Comparison of ENCODE assay signal across 18 cellular contexts in genomic region chr11:10400856-10401255, GRCh38. TPM values are rescaled to one million over a fixed set of nuclear protein-coding genes. Genes with fewer than 3 reads are reported as not detected.
DNase-seq lines count a peak whose midpoint lies in the region; ATAC-seq, FAIRE-seq and TF ChIP-seq lines count a peak whose summit lies in the region.
"Had no signal": no experiment of that assay in that cellular context is flagged by ENCODE, and none has a peak within 500 bp of the region (broad histone marks: within the 10 kb centered on the region; RNA-seq: fewer than 3 reads in every experiment).

No MANE protein-coding gene starts in this region.

- H3K36me3 ChIP-seq in K562 (ENCODE audit: control insufficient read depth, insufficient read depth, low read length): no peaks in the 10 kb centered on the region
- no peaks in the 10 kb centered on the region for H3K36me3 ChIP-seq in right lobe of liver
- H3K36me3 ChIP-seq: upper lobe of left lung had no signal

- DNase-seq in GDM1 (lab: John Stamatoyannopoulos, UW): peak; percentile 15
- peak; percentile 77 for DNase-seq in M059J (ENCODE audit: low read depth)
- no peak for DNase-seq in K562 (ENCODE audit: extremely low read depth in 1 of 4, low spot score in 3 of 4)
- DNase-seq in right lobe of liver: no peak
- no peak for DNase-seq in RKO (ENCODE audit: low spot score)
- no peak for DNase-seq in NCI-H1105 (lab: John Stamatoyannopoulos, UW)
- DNase-seq in activated naive CD4-positive, alpha-beta T cell treated with Interleukin-2 at 50 U/mL for 16 hours: no peak
- DNase-seq: activated CD4-positive, alpha-beta T cell treated with anti-CD3 and anti-CD28 coated beads for 1 hour; activated CD8-positive, alpha-beta memory T cell treated with anti-CD3 and anti-CD28 coated beads, Interleukin-2, amount 50 U/mL, for 4 hours; activated naive CD4-positive, alpha-beta T cell; islet precursor cell; NCI-H2029; stimulated activated CD4-positive, alpha-beta T cell treated with anti-CD3 and anti-CD28 coated beads, Interleukin-15, amount 100 ng/mL, for 24 hours; T-helper 2 cell; upper lobe of left lung had no signal

- in situ Hi-C loops in K562 (cut with MboI): loop anchor here (10.0 kb wide), 1 partner anchor 254 kb away; no protein-coding TSS in a partner anchor

- H3K9ac ChIP-seq in K562 (ENCODE audit: insufficient read depth in 1 of 2, low read depth in 2 of 2, low read length in 2 of 2): no peak overlapping the region

- H3K4me3 ChIP-seq in K562 (no peak overlapping the region), right lobe of liver (no peak overlapping the region)
- H3K4me3 ChIP-seq: upper lobe of left lung had no signal

- CTCF ChIA-PET in K562 (lab: Yijun Ruan, JAX; ENCODE audit: low intra/inter-chr PET ratio): no interaction called here

- BruUV-seq in K562 (replicated peaks; lab: Mats Ljungman, UMichigan): no TSS peak

- no peak overlapping the region for H2AFZ ChIP-seq in K562 (ENCODE audit: low read depth, low read length)

- WGBS in K562 (ENCODE audit: insufficient coverage, low coverage, missing lambda C conversion rate): 0% methylated on average over 1 of the region's 1 CpG
- WGBS in right lobe of liver (ENCODE audit: insufficient coverage, low coverage, low lambda C conversion rate, missing lambda C conversion rate): 58% methylated on average over 1 of the region's 1 CpG

- intact Hi-C loops in K562 (cut with micrococcal nuclease) (no loop called here), right lobe of liver (cut with DNase I) (loop anchor here in 1 of 2 donors (10.0 kb wide), 1 partner anchor 334 kb away; no protein-coding TSS in a partner anchor)

- no peak for FAIRE-seq in K562 (lab: Jason Lieb, UNC)

- TF ChIP-seq EP300 in K562 (IDR thresholded peaks at IDR 0.05; ENCODE audit: low read length): no peak

- ATAC-seq in K562 (no peak), right lobe of liver (peak; percentile 33 to 52 (median 42)), HG02759 (IDR thresholded peaks at IDR 0.05; ENCODE audit: unreplicated experiment) (no peak)
- ATAC-seq: esophagus mucosa, Panc1 had no signal

- no peaks in the 10 kb centered on the region for H3K9me3 ChIP-seq in K562 (replicated peaks; ENCODE audit: control insufficient read depth, insufficient read depth, low read depth, low read length)
- no peaks in the 10 kb centered on the region for H3K9me3 ChIP-seq in right lobe of liver
- H3K9me3 ChIP-seq: upper lobe of left lung had no signal

- no peak for TF ChIP-seq CTCF in K562 (IDR thresholded peaks at IDR 0.05 in 2 of 3, conservative IDR thresholded peaks at IDR 0.05 in 1 of 3; ENCODE audit: insufficient read depth in 2 of 3, low read depth in 1 of 3, low read length in 3 of 3)
- no peak for TF ChIP-seq CTCF in right lobe of liver (IDR thresholded peaks at IDR 0.05)

- H3K79me2 ChIP-seq in K562 (ENCODE audit: control insufficient read depth, insufficient read depth, low read length): no peaks in the 10 kb centered on the region

- H3K4me1 ChIP-seq in K562 (replicated peaks in 1 of 2; ENCODE audit: control insufficient read depth in 2 of 2, insufficient read depth in 2 of 2, low read length in 2 of 2) (no peaks in the 10 kb centered on the region; a peak in 2 of 5 replicates), right lobe of liver (no peaks in the 10 kb centered on the region)

- TF ChIP-seq POLR2A in K562 (conservative IDR thresholded peaks at IDR 0.05) (no peak), right lobe of liver (IDR thresholded peaks at IDR 0.05) (no peak)

- H3K4me2 ChIP-seq in K562 (ENCODE audit: insufficient read depth, low read length): no peak overlapping the region

- POLR2A ChIA-PET in K562 (lab: Yijun Ruan, JAX): interaction anchor here (1.1 kb wide), 1 partner anchor 42 kb away, joined by 4 read pairs; no protein-coding TSS in a partner anchor

- H3K27ac ChIP-seq in K562 (ENCODE audit: extremely low read depth, low read depth, low read length): no peak overlapping the region
- H3K27ac ChIP-seq in right lobe of liver: no peak overlapping the region

- no peak for TF ChIP-seq RAD21 in K562 (CRISPR knock-in tag; conservative IDR thresholded peaks at IDR 0.05 in 1 of 2, IDR thresholded peaks at IDR 0.05 in 1 of 2)

- H4K20me1 ChIP-seq in K562 (replicated peaks; ENCODE audit: control insufficient read depth, insufficient read depth, low read length): no peaks in the 10 kb centered on the region

- no peaks in the 10 kb centered on the region for H3K9me1 ChIP-seq in K562 (ENCODE audit: control insufficient read depth, insufficient read depth, low read length)

- H3K27me3 ChIP-seq in K562 (ENCODE audit: control insufficient read depth in 2 of 2, insufficient read depth in 2 of 2, low read length in 2 of 2): peaks cover 2 to 30% of the 10 kb centered on the region in 2 experiments; a peak in 3 of 5 replicates
- no peaks in the 10 kb centered on the region for H3K27me3 ChIP-seq in right lobe of liver
- H3K27me3 ChIP-seq: upper lobe of left lung had no signal

TF ChIP-seq in K562, 482 proteins besides CTCF, POLR2A, EP300 and RAD21:
- TF ChIP-seq ZNF717 (CRISPR knock-in tag; IDR thresholded peaks at IDR 0.05): no peak
- TF ChIP-seq SMARCB1 (IDR thresholded peaks at IDR 0.05; ENCODE audit: insufficient read length, low read depth): no peak
- peak; percentile 38 for TF ChIP-seq ZNF316 (IDR thresholded peaks at IDR 0.05)
- no peak for TF ChIP-seq ZNF79 (CRISPR knock-in tag; IDR thresholded peaks at IDR 0.05; ENCODE audit: low read depth)
- no peak for TF ChIP-seq SMARCA4 (IDR thresholded peaks at IDR 0.05)
- TF ChIP-seq E4F1 (CRISPR knock-in tag; IDR thresholded peaks at IDR 0.05; ENCODE audit: borderline replicate concordance): no peak
- TF ChIP-seq ZNF507 (tag; conservative IDR thresholded peaks at IDR 0.05): no peak
- no peak for TF ChIP-seq NCOA1 (IDR thresholded peaks at IDR 0.05; ENCODE audit: low read depth)
- TF ChIP-seq POU5F1 (IDR thresholded peaks at IDR 0.05; ENCODE audit: borderline replicate concordance, low read depth, low read length, partially characterized antibody): no peak
- TF ChIP-seq ZNF134 (CRISPR knock-in tag; conservative IDR thresholded peaks at IDR 0.05): no peak
- peak; percentile 7; the same call in 1 of the 2 replicates for TF ChIP-seq C11orf30 (IDR thresholded peaks at IDR 0.05; ENCODE audit: low read depth)
- no peak for TF ChIP-seq STAT5A (IDR thresholded peaks at IDR 0.05; ENCODE audit: borderline replicate concordance, low read length)
- no peak for TF ChIP-seq ARID3B (CRISPR knock-in tag; IDR thresholded peaks at IDR 0.05; ENCODE audit: borderline replicate concordance)
- no peak for TF ChIP-seq BRD9 (IDR thresholded peaks at IDR 0.05; ENCODE audit: low read depth, partially characterized antibody)
TF ChIP-seq in K562: peak in this region for 2.

RNA-seq across cellular contexts. Expression of gene AMPD3, which starts 54.2 kb away (rescaled TPM):
- total RNA-seq in M059J (2014; rRNA removed; shearing (Covaris generic)): 11.8 and 17.2 TPM in 2 replicates
- total RNA-seq in K562 (2011; cell fraction: chromatin; rRNA removed; ENCODE audit: low replicate concordance): 55.3 and 77.7 TPM in 2 replicates
- 41.2 and 45.5 TPM in 2 replicates for total RNA-seq in K562 (2011; cell fraction: nucleolus; rRNA removed)
- total RNA-seq in K562 (2011; cell fraction: nucleoplasm; rRNA removed): 42.5 and 52.8 TPM in 2 replicates
- 11.2 and 14.2 TPM in 2 replicates for total RNA-seq in K562 (2014; rRNA removed)
- total RNA-seq in K562 (2014; rRNA removed; fragmentation: Illumina TruSeq; extraction: Trizol): 7.1 and 7.8 TPM in 2 replicates
- total RNA-seq in K562 (2015; rRNA removed; fragmentation: Illumina TruSeq; extraction: Trizol): 6.1 and 7.2 TPM in 2 replicates
- total RNA-seq in K562 (2021): 17.3 and 17.9 TPM in 2 replicates
- 22.2 and 23.6 TPM in 2 replicates for polyA plus RNA-seq in K562 (2011; rRNA removed)
- 17.5 and 39.4 TPM in 2 replicates for polyA plus RNA-seq in K562 (2011; cell fraction: cytosol; rRNA removed)
- 47.3 and 74.7 TPM in 2 replicates for polyA plus RNA-seq in K562 (2011; cell fraction: nucleus; rRNA removed)
- polyA plus RNA-seq in K562 (2012): 10.7 and 13.0 TPM in 2 replicates
- 15.3 and 19.7 TPM in 2 replicates for polyA plus RNA-seq in K562 (2014; fragmentation: Illumina TruSeq; extraction: Trizol)
- polyA plus RNA-seq in K562 (2014; fragmentation: Nextera tagmentation; extraction: Ambion mirVana): 1 to 10 TPM; 4.4 to 6.0 TPM
- 12.8 and 13.4 TPM in 2 replicates for polyA plus RNA-seq in K562 (2014; rRNA removed)
- 13.6 and 15.4 TPM in 2 replicates for polyA minus RNA-seq in K562 (2011; rRNA and poly(A)+ RNA removed)
- 12.5 and 18.0 TPM in 2 replicates for polyA minus RNA-seq in K562 (2011; cell fraction: cytosol; rRNA and poly(A)+ RNA removed)
- polyA minus RNA-seq in K562 (2011; cell fraction: nucleus; rRNA and poly(A)+ RNA removed): 30.7 and 31.7 TPM in 2 replicates
- 1 to 10 TPM in 5 of 6 experiments, under 1 TPM in 1; 0.98 to 5.0 (median 1.8) TPM for total RNA-seq in right lobe of liver

Comparison
In these comparisons a context has a peak if more than half of its experiments do, and no peak if none do; other contexts are left out.
1. DNase-seq: peak in GDM1 (single experiment) and M059J (single experiment); none in K562 (0 of 4), right lobe of liver (0 of 3), RKO (single experiment), NCI-H1105 (single experiment) and activated naive CD4-positive, alpha-beta T cell treated with Interleukin-2 at 50 U/mL for 16 hours (single experiment).
2. ATAC-seq: peak in right lobe of liver (4 of 4); none in K562 (single experiment) and HG02759 (single experiment).